ENCODE assay signal across 13 cellular contexts in the genomic region with DNA sequence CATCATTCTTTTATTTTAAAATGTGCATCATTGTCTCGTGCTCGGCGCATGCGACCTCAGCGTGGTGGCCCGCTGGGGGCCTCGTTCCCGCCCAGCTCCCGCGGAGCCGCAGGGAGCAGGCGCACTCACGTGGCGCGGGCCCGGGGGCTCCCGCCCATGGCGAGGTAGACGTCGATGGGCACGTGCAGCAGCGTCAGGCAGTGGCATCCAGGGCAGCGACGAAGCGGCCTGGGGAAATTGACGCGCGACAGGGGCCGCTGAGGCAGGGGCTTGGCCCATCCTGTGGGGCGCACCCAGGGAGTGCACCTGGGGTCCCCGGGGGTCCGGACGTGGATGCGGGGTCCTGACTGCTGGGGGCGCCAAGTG. TPM values are rescaled to one million over a fixed set of nuclear protein-coding genes. Genes with fewer than 3 reads are reported as not detected.
DNase-seq lines count a peak whose midpoint lies in the region; ATAC-seq and TF ChIP-seq lines count a peak whose summit lies in the region.
"Had no signal": no experiment of that assay in that cellular context is flagged by ENCODE, and none has a peak within 500 bp of the region (broad histone marks: within the 10 kb centered on the region; RNA-seq: fewer than 3 reads in every experiment).

No MANE protein-coding gene starts in this region.

- no peak overlapping the region for H3K4me3 Mint-ChIP-seq in WTC11

- no peaks in the 10 kb centered on the region; the same call in none of the 2 replicates for H3K36me3 Mint-ChIP-seq in WTC11

- ATAC-seq in WTC11 (peak; percentile 14), gastrocnemius medialis (peak; percentile 5 to 20), HG02973 (IDR thresholded peaks at IDR 0.05; ENCODE audit: unreplicated experiment) (no peak)

- no peak for DNase-seq in BJ (ENCODE audit: low read depth)
- peak; percentile 43 for DNase-seq in WTC11 (ENCODE audit: low spot score)
- DNase-seq in iPS-NIHi11 (ENCODE audit: low spot score), result peak; percentile 52
- no peak for DNase-seq in gastrocnemius medialis
- no peak for DNase-seq in NCI-H526 treated with DMSO at 0.1 percent for 48 hours (lab: John Stamatoyannopoulos, UW)
- DNase-seq in NCI-H2029 (lab: John Stamatoyannopoulos, UW), result no peak
- no peak for DNase-seq in NCI-H146 treated with DMSO at 0.1 percent for 48 hours (lab: John Stamatoyannopoulos, UW; ENCODE audit: unreplicated experiment)
- DNase-seq: activated CD8-positive, alpha-beta memory T cell treated with anti-CD3 and anti-CD28 coated beads, Interleukin-2, amount 50 U/mL, for 4 hours; NCI-H510A treated with DMSO at 0.1 percent for 48 hours; SHP77 had no signal

- no peaks in the 10 kb centered on the region for H3K9me3 ChIP-seq in gastrocnemius medialis

- H3K4me1 Mint-ChIP-seq in WTC11, result peaks cover 10% of the 10 kb centered on the region

- H3K36me3 ChIP-seq in BJ (ENCODE audit: control insufficient read depth, insufficient read depth, low read length), result peaks cover 8% of the 10 kb centered on the region
- H3K36me3 ChIP-seq in gastrocnemius medialis, result peaks cover 0 to 30% of the 10 kb centered on the region in 2 donors

- in situ Hi-C loops in gastrocnemius medialis (cut with MboI; ENCODE audit: low sequenced_read_pairs in 4 of 4), result no loop called here

- TF ChIP-seq CTCF in BJ (IDR thresholded peaks at IDR 0.05; ENCODE audit: insufficient read depth, low read depth, low read length) (no peak), WTC11 (IDR thresholded peaks at IDR 0.05) (no peak), gastrocnemius medialis (IDR thresholded peaks at IDR 0.05 in 4 of 5, conservative IDR thresholded peaks at IDR 0.05 in 1 of 5) (no peak)

- peaks cover 47% of the 10 kb centered on the region for H3K27me3 Mint-ChIP-seq in WTC11 (ENCODE audit: low read depth)

- H3K9me3 Mint-ChIP-seq in WTC11, result no peaks in the 10 kb centered on the region

- CTCF ChIA-PET in BJ (lab: Yijun Ruan, JAX), result interaction anchor here (1.0 to 2.9 kb wide), 3 partner anchors 8 to 145 kb away, joined by 3 to 12 read pairs (median 7); partner anchors contain the start of gene MARCKSL1
- CTCF ChIA-PET in WTC11 (lab: Charles Lee), result interaction anchor here (1.8 kb wide), 1 partner anchor 10 kb away, joined by 7 read pairs; no protein-coding TSS in a partner anchor

- intact Hi-C loops in gastrocnemius medialis (cut with DNase I; ENCODE audit: low total_unique reads), result no loop called here

- H3K27me3 ChIP-seq in BJ (ENCODE audit: control insufficient read depth, insufficient read depth, low read length) (no peaks in the 10 kb centered on the region), gastrocnemius medialis (no peaks in the 10 kb centered on the region)

- H3K27ac Mint-ChIP-seq in WTC11, result no peak overlapping the region

- no peak overlapping the region for H3K27ac ChIP-seq in gastrocnemius medialis
- H3K27ac ChIP-seq: C4-2B, HL-60 had no signal

- peak overlapping the region; percentile 5; the same call in 1 of the 2 replicates for H3K4me3 ChIP-seq in BJ (ENCODE audit: low read depth, low read length)
- H3K4me3 ChIP-seq in gastrocnemius medialis, result peak overlapping the region in 3 of 4 donors; percentile 41 to 54 (median 44)

- POLR2A ChIA-PET in BJ (lab: Charles Lee) (no interaction called here), WTC11 (lab: Charles Lee) (interaction anchor here (2.5 kb wide), 1 partner anchor 25 kb away, joined by 10 read pairs; the partner anchor contains the start of gene MARCKSL1)

- peaks cover 12% of the 10 kb centered on the region in 2 donors for H3K4me1 ChIP-seq in gastrocnemius medialis

- TF ChIP-seq POLR2A in gastrocnemius medialis (IDR thresholded peaks at IDR 0.05), result no peak

TF ChIP-seq in WTC11, 78 proteins besides CTCF, POLR2A, EP300 and RAD21 (continues in another document):
- TF ChIP-seq OVOL2 (CRISPR knock-in tag; IDR thresholded peaks at IDR 0.05; ENCODE audit: borderline replicate concordance) (no peak), ZBTB43 (CRISPR knock-in tag; IDR thresholded peaks at IDR 0.05) (0 out of 2 replicates have a peak, but pooled peaks have one; percentile 69), MXD4 (CRISPR knock-in tag; IDR thresholded peaks at IDR 0.05; ENCODE audit: borderline replicate concordance) (no peak), ZNF396 (CRISPR knock-in tag; IDR thresholded peaks at IDR 0.05; ENCODE audit: borderline replicate concordance) (no peak), NFATC4 (CRISPR knock-in tag; IDR thresholded peaks at IDR 0.05) (no peak), SMAD4 (CRISPR knock-in tag; IDR thresholded peaks at IDR 0.05) (peak; percentile 62; the same call in 1 of the 2 replicates), ZNF219 (CRISPR knock-in tag; IDR thresholded peaks at IDR 0.05; ENCODE audit: borderline replicate concordance) (no peak; the same call in 1 of the 2 replicates), TP53 (CRISPR knock-in tag; IDR thresholded peaks at IDR 0.05) (peak; percentile 92), MLX (CRISPR knock-in tag; IDR thresholded peaks at IDR 0.05) (no peak), GABPB1 (CRISPR knock-in tag; IDR thresholded peaks at IDR 0.05) (no peak), ESRRA (CRISPR knock-in tag; IDR thresholded peaks at IDR 0.05; ENCODE audit: borderline replicate concordance) (peak; percentile 89), NR1H2 (CRISPR knock-in tag; IDR thresholded peaks at IDR 0.05) (no peak), RORB (CRISPR knock-in tag; IDR thresholded peaks at IDR 0.05) (no peak), NFYB (CRISPR knock-in tag; conservative IDR thresholded peaks at IDR 0.05; ENCODE audit: low read depth) (0 out of 2 replicates have a peak, but pooled peaks have one; percentile 32), SOX15 (CRISPR knock-in tag; IDR thresholded peaks at IDR 0.05) (no peak)
- TF ChIP-seq, protein P1, sequence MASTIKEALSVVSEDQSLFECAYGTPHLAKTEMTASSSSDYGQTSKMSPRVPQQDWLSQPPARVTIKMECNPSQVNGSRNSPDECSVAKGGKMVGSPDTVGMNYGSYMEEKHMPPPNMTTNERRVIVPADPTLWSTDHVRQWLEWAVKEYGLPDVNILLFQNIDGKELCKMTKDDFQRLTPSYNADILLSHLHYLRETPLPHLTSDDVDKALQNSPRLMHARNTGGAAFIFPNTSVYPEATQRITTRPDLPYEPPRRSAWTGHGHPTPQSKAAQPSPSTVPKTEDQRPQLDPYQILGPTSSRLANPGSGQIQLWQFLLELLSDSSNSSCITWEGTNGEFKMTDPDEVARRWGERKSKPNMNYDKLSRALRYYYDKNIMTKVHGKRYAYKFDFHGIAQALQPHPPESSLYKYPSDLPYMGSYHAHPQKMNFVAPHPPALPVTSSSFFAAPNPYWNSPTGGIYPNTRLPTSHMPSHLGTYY (CRISPR knock-in tag; IDR thresholded peaks at IDR 0.05), result no peak

RNA-seq across cellular contexts. Expression of gene FAM229A, which starts 1.0 kb away (rescaled TPM):
- polyA plus RNA-seq in BJ (2011; rRNA removed), result 1.3 and 2.4 TPM in 2 replicates
- 2.1 and 2.3 TPM in 2 replicates for polyA minus RNA-seq in BJ (2011; rRNA and poly(A)+ RNA removed)
- total RNA-seq in WTC11 (2021), result 6.7 to 10.4 TPM (median 9.4 TPM) in 3 replicates
- total RNA-seq in gastrocnemius medialis, result 10 to 100 TPM in 1 of 4 donors, 1 to 10 TPM in 2, under 1 TPM in 1; 0.81 to 13.4 (median 2.0) TPM

RNA-seq across cellular contexts. Expression of gene TSSK3, which starts 1.0 kb away (rescaled TPM):
- 0.39 and 0.42 TPM in 2 replicates for polyA plus RNA-seq in BJ (2011; rRNA removed)
- 0.33 TPM in 1 of 2 replicates, not detected in the other for polyA minus RNA-seq in BJ (2011; rRNA and poly(A)+ RNA removed)
- total RNA-seq in WTC11 (2021), result 1.2 to 2.9 TPM (median 1.7 TPM) in 3 replicates
- 1 to 10 TPM in 1 of 4 donors, not detected in 3; 1.8 TPM for total RNA-seq in gastrocnemius medialis

RNA-seq across cellular contexts. Expression of gene MARCKSL1, which starts 25.3 kb away (rescaled TPM):
- polyA plus RNA-seq in BJ (2011; rRNA removed), result 41.3 and 52.0 TPM in 2 replicates
- polyA minus RNA-seq in BJ (2011; rRNA and poly(A)+ RNA removed), result 15.6 and 17.8 TPM in 2 replicates
- total RNA-seq in WTC11 (2021) (442 to 450 TPM (median 443 TPM) in 3 replicates), gastrocnemius medialis (1 to 10 TPM in 2 of 4 donors, under 1 TPM in 2; 0.75 to 2.6 (median 1.5) TPM)

RNA-seq across cellular contexts. Expression of gene BSDC1, which starts 33.0 kb away (rescaled TPM):
- polyA plus RNA-seq in BJ (2011; rRNA removed), result 53.6 and 74.1 TPM in 2 replicates
- polyA minus RNA-seq in BJ (2011; rRNA and poly(A)+ RNA removed), result 30.0 and 30.9 TPM in 2 replicates
- total RNA-seq in WTC11 (2021), result 42.4 to 44.3 TPM (median 43.6 TPM) in 3 replicates
- total RNA-seq in gastrocnemius medialis, result 10 to 100 TPM; 53.8 to 77.8 (median 62.1) TPM

Comparison
In these comparisons a context has a peak if more than half of its experiments do, and no peak if none do; other contexts are left out.
1. DNase-seq: peak in WTC11 (single experiment) and iPS-NIHi11 (single experiment); none in BJ (single experiment), gastrocnemius medialis (0 of 2), NCI-H526 treated with DMSO at 0.1 percent for 48 hours (single experiment), NCI-H2029 (single experiment) and NCI-H146 treated with DMSO at 0.1 percent for 48 hours (single experiment).
2. RNA of gene MARCKSL1, which starts 25.3 kb away (total RNA-seq): 442 to 450 TPM in WTC11; 0.75 to 2.6 TPM in gastrocnemius medialis; every median in the first group is over 100 times any median in the second.